ENCODE assay signal across 2 cellular contexts in genomic region chr15:55526559-55527036, GRCh38.
TF ChIP-seq lines count a peak whose summit lies in the region.

No MANE protein-coding gene starts in this region.

TF ChIP-seq in K562, 482 proteins besides CTCF, POLR2A, EP300 and RAD21 (continued from another document and continues in another):
- TF ChIP-seq RAD51 (IDR thresholded peaks at IDR 0.05; ENCODE audit: borderline replicate concordance, low read depth) (peak; percentile 46; the same call in 1 of the 2 replicates), ZSCAN29 (IDR thresholded peaks at IDR 0.05) (no peak), HDAC1 (IDR thresholded peaks at IDR 0.05) (no peak), ZNF175 (CRISPR knock-in tag; IDR thresholded peaks at IDR 0.05; ENCODE audit: low read depth) (no peak), CTBP1 (IDR thresholded peaks at IDR 0.05; ENCODE audit: borderline replicate concordance) (no peak), ETV5 (CRISPR knock-in tag; IDR thresholded peaks at IDR 0.05; ENCODE audit: low read depth) (no peak), NBN (IDR thresholded peaks at IDR 0.05; ENCODE audit: low read depth) (no peak), AFF4 (CRISPR knock-in tag; IDR thresholded peaks at IDR 0.05) (no peak), PTTG1 (tag; IDR thresholded peaks at IDR 0.05; ENCODE audit: low read depth) (no peak), ZNF644 (tag; IDR thresholded peaks at IDR 0.05; ENCODE audit: low read depth) (no peak), TRIM25 (IDR thresholded peaks at IDR 0.05; ENCODE audit: borderline replicate concordance) (no peak), CREB3L1 (IDR thresholded peaks at IDR 0.05; ENCODE audit: borderline replicate concordance, low read depth) (peak; percentile 90), ZNF224 (CRISPR knock-in tag; IDR thresholded peaks at IDR 0.05) (no peak), ZBTB34 (CRISPR knock-in tag; IDR thresholded peaks at IDR 0.05) (no peak), TGIF2 (CRISPR knock-in tag; IDR thresholded peaks at IDR 0.05) (no peak)

TF ChIP-seq in HepG2, 621 proteins besides CTCF, POLR2A, EP300 and RAD21 (continued from another document and continues in another):
- TF ChIP-seq PRDM15 (CRISPR knock-in tag; IDR thresholded peaks at IDR 0.05) (no peak), BRCA1 (CRISPR knock-in tag; IDR thresholded peaks at IDR 0.05) (no peak), ZBTB43 (CRISPR knock-in tag; conservative IDR thresholded peaks at IDR 0.05) (no peak), SP1 (IDR thresholded peaks at IDR 0.05) (no peak), SP1 (CRISPR knock-in tag; IDR thresholded peaks at IDR 0.05) (no peak), ZNF441 (CRISPR knock-in tag; IDR thresholded peaks at IDR 0.05; ENCODE audit: borderline replicate concordance) (no peak), MBD4 (IDR thresholded peaks at IDR 0.05; ENCODE audit: borderline replicate concordance, low read length) (no peak), CENPT (CRISPR knock-in tag; IDR thresholded peaks at IDR 0.05; ENCODE audit: low read depth) (no peak), ZNF460 (CRISPR knock-in tag; IDR thresholded peaks at IDR 0.05; ENCODE audit: borderline replicate concordance) (no peak), AKAP8 (CRISPR knock-in tag; IDR thresholded peaks at IDR 0.05) (no peak), RCOR2 (CRISPR knock-in tag; IDR thresholded peaks at IDR 0.05) (no peak), SNAPC2 (CRISPR knock-in tag; IDR thresholded peaks at IDR 0.05) (no peak), ZNF138 (CRISPR knock-in tag; IDR thresholded peaks at IDR 0.05; ENCODE audit: low read depth) (no peak), HBP1 (CRISPR knock-in tag; IDR thresholded peaks at IDR 0.05; ENCODE audit: low read depth) (no peak), TEAD3 (CRISPR knock-in tag; optimal IDR thresholded peaks at IDR 0.05; ENCODE audit: borderline replicate concordance) (peak; percentile 43), SYNCRIP (IDR thresholded peaks at IDR 0.05; ENCODE audit: insufficient read depth, low read depth, low read length) (no peak), ZNF878 (CRISPR knock-in tag; IDR thresholded peaks at IDR 0.05) (no peak), ZNF281 (CRISPR knock-in tag; IDR thresholded peaks at IDR 0.05; ENCODE audit: borderline replicate concordance) (no peak), MTA1 (CRISPR knock-in tag; IDR thresholded peaks at IDR 0.05; ENCODE audit: borderline replicate concordance) (no peak), MXI1 (IDR thresholded peaks at IDR 0.05; ENCODE audit: borderline replicate concordance, low read depth, low read length) (peak; percentile 82; the same call in 2 of the 3 replicates), ZNF207 (IDR thresholded peaks at IDR 0.05; ENCODE audit: borderline replicate concordance) (no peak), ZNF660 (CRISPR knock-in tag; IDR thresholded peaks at IDR 0.05; ENCODE audit: borderline replicate concordance, low read depth) (no peak), HMG20A (CRISPR knock-in tag; IDR thresholded peaks at IDR 0.05; ENCODE audit: borderline replicate concordance) (no peak), UBTF (CRISPR knock-in tag; IDR thresholded peaks at IDR 0.05) (no peak), ATF4 (CRISPR knock-in tag; IDR thresholded peaks at IDR 0.05) (no peak), REL (CRISPR knock-in tag; conservative IDR thresholded peaks at IDR 0.05) (no peak), NFKBIZ (CRISPR knock-in tag; IDR thresholded peaks at IDR 0.05) (no peak), ZNF800 (CRISPR knock-in tag; IDR thresholded peaks at IDR 0.05) (no peak), ZNF274 (CRISPR knock-in tag; IDR thresholded peaks at IDR 0.05) (no peak; the same call in 1 of the 2 replicates), ZNF354B (CRISPR knock-in tag; IDR thresholded peaks at IDR 0.05) (no peak), HMGXB3 (CRISPR knock-in tag; IDR thresholded peaks at IDR 0.05; ENCODE audit: borderline replicate concordance) (no peak), HOXA3 (CRISPR knock-in tag; IDR thresholded peaks at IDR 0.05) (peak; percentile 58; the same call in 1 of the 2 replicates), NFIB (CRISPR knock-in tag; IDR thresholded peaks at IDR 0.05; ENCODE audit: borderline replicate concordance) (no peak), AHR (CRISPR knock-in tag; IDR thresholded peaks at IDR 0.05) (no peak), MEF2D (CRISPR knock-in tag; IDR thresholded peaks at IDR 0.05) (peak; percentile 51; the same call in 1 of the 2 replicates), ESRRA (CRISPR knock-in tag; IDR thresholded peaks at IDR 0.05; ENCODE audit: low read depth) (no peak), U2AF2 (IDR thresholded peaks at IDR 0.05; ENCODE audit: low read depth, low read length) (no peak), MAFG (CRISPR knock-in tag; IDR thresholded peaks at IDR 0.05) (no peak), TAF1 (CRISPR knock-in tag; IDR thresholded peaks at IDR 0.05) (no peak)
